ENCODE assay signal across 29 cellular contexts in the genomic region with DNA sequence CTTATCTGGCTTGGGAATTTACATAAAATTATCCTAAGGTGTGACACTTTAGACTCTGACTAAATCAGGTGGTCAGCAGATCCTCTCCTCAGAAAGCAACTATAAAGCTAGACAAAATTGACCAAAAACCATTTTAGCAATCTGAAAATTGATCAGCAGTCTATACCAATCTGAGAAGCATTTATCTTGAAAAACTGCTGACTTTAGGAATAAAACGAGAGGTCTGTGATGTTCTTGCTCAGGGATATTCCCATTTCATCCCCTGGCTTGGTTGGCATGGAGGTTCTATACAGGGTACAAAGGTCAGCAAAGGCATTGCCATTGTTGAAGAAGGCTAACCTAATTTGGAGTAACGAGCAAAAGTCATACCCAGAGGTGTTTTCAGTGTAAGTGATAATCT. TPM values are rescaled to one million over a fixed set of nuclear protein-coding genes. Genes with fewer than 3 reads are reported as not detected.
"Had no signal": no experiment of that assay in that cellular context is flagged by ENCODE, and none has a peak within 500 bp of the region (broad histone marks: within the 10 kb centered on the region; RNA-seq: fewer than 3 reads in every experiment).

No MANE protein-coding gene starts in this region.

- H3K9ac ChIP-seq: neural progenitor cell, parathyroid adenoma had no signal

- H3K27ac ChIP-seq: neural progenitor cell, ovary, parathyroid adenoma, psoas muscle, skin epidermis, spleen, suprapubic skin, testis, tibial artery, transverse colon, upper lobe of right lung, uterus had no signal

- H2AFZ ChIP-seq: neural progenitor cell, parathyroid adenoma had no signal

- DNase-seq: natural killer cell; occipital lobe; ovary; posterior cingulate gyrus; psoas muscle; right cardiac atrium; spleen; stimulated activated CD4-positive, alpha-beta T cell treated with anti-CD3 and anti-CD28 coated beads, Interleukin-12 subunit alpha, Interleukin-12 subunit beta, amount 100 ng/mL, for 4 hours; stimulated activated CD4-positive, alpha-beta T cell treated with anti-CD3 and anti-CD28 coated beads, Interleukin-1b, Interleukin-23, amount 100 ng/mL, for 48 hours; stimulated activated CD4-positive, alpha-beta T cell treated with anti-CD3 and anti-CD28 coated beads, Interleukin-4, amount 100 ng/mL, for 1 hour; stimulated activated CD4-positive, alpha-beta T cell treated with anti-CD3 and anti-CD28 coated beads, Interleukin-4, amount 100 ng/mL, for 4 hours; stimulated activated CD8-positive, alpha-beta memory T cell treated with anti-CD3 and anti-CD28 coated beads, Interleukin-4, amount 100 ng/mL, for 48 hours; stimulated activated naive CD4-positive, alpha-beta T cell; stimulated activated naive CD8-positive, alpha-beta T cell treated with anti-CD3 and anti-CD28 coated beads, Interleukin-15, amount 100 ng/mL, for 72 hours; stimulated activated naive CD8-positive, alpha-beta T cell treated with anti-CD3 and anti-CD28 coated beads, Interleukin-15, Interleukin-2, amounts not matched to agents 100 U/mL and 50 U/mL, for 24 hours; substantia nigra; testis; tibial artery; transverse colon; upper lobe of right lung; uterus had no signal

- H3K79me2 ChIP-seq: parathyroid adenoma had no signal

- H3K9me3 ChIP-seq: ovary, psoas muscle, suprapubic skin, testis had no signal

- ATAC-seq: natural killer cell; psoas muscle; right cardiac atrium; sciatic nerve; stimulated activated memory B cell treated with anti-CD40 and anti-IgM and Interleukin-4, amounts not matched to agents 10 μg/mL and 1 μg/mL and 100 μg/mL, for 72 hours; stimulated activated naive CD8-positive, alpha-beta T cell treated with anti-CD3 and anti-CD28 coated beads, Interleukin-15, amount 100 ng/mL, for 72 hours; stimulated activated naive CD8-positive, alpha-beta T cell treated with anti-CD3 and anti-CD28 coated beads, Interleukin-15, Interleukin-2, amounts not matched to agents 100 U/mL and 50 U/mL, for 24 hours; upper lobe of right lung had no signal

- H3K36me3 ChIP-seq: neural progenitor cell, ovary, spleen, suprapubic skin, tibial artery, transverse colon, upper lobe of right lung, uterus had no signal

- H3K4me1 ChIP-seq: parathyroid adenoma, psoas muscle, spleen, testis, tibial artery, transverse colon, upper lobe of right lung, uterus had no signal

- H3K4me3 ChIP-seq: neural progenitor cell, ovary, psoas muscle, skin epidermis, smooth muscle cell, spleen, suprapubic skin, testis, tibial artery, transverse colon, upper lobe of right lung, uterus had no signal

- H3K4me2 ChIP-seq: neural progenitor cell, smooth muscle cell had no signal

- H3K27me3 ChIP-seq: neural progenitor cell, ovary, spleen, suprapubic skin, testis, tibial artery, transverse colon, upper lobe of right lung, uterus had no signal

RNA-seq across cellular contexts. Expression of a gene that starts 11.7 kb away (rescaled TPM):
- total RNA-seq: natural killer cell, occipital lobe, osteoblast had no signal
